24 cellular contexts compared by ENCODE assay signal in the genomic region with DNA sequence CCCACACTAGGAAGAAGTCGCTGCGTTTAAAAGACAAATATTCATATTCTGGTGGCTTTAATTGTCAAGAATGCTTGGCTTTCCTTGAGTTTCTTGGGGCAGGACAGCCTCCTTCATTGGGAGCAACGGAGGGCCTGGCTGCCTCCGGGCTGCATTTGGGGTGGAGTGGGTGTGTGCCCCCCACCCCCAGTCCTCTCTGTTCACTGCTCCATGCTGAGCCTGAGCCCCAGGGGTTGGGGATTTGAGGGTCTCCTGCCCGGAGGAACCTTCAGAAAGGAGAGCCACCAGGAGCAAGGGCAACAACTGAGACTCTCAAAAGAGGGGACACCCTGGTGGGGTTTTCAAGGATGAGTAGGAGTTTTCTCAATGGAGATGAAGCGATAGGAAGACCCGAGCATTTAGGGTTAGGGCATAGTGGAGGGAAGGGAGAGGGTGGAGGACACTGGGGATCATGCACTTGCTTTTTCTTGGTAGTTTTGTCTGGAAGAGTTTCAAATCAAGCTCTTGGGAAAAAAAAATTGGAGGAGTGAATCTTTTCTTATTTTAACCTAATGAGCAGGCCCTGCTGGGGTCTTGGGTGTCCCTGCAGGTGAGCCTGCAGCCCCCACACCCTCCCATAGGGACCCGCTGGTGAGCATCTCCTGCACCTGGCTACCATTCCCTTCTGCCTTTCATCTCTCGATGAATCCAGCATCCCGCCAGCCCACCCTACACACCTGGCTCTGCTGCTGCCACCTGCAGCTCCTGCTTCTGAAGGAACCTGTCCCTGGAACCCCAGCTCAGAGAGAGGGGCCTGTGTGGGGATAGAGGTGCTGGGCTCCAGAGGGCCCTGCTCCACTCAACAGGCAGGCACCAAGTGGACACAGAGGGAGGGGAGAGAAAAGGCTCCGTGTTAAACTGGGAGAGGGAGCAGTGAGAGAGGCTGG. TPM values are rescaled to one million over a fixed set of nuclear protein-coding genes. Genes with fewer than 3 reads are reported as not detected.
"Had no signal": no experiment of that assay in that cellular context is flagged by ENCODE, and none has a peak within 500 bp of the region (broad histone marks: within the 10 kb centered on the region; RNA-seq: fewer than 3 reads in every experiment).

No MANE protein-coding gene starts in this region.

- FAIRE-seq: endometrium had no signal

- H3K27ac ChIP-seq: brain microvascular endothelial cell, colonic mucosa, left lung, stomach had no signal

- H3K9me3 Mint-ChIP-seq: activated B cell treated with CpG ODN at 0.5 μM for 24 hours; activated CD4-positive, alpha-beta memory T cell treated with anti-CD3 and anti-CD28 coated beads, Interleukin-2, amount 10 ng/mL, durations not matched to agents 7 days and 5 days; activated naive CD8-positive, alpha-beta T cell treated with anti-CD3 and anti-CD28 coated beads, Interleukin-2, amount 50 U/mL, for 24 hours; activated T-helper 2 cell treated with anti-CD3 and anti-CD28 coated beads, Interferon-gamma antibody, Interleukin-2, Interleukin-4, amounts not matched to agents 10 μg/mL and 5 μg/mL and 100 μg/mL, durations not matched to agents 14 hours and 24 hours and 36 hours; neural crest cell had no signal

- H3K4me1 Mint-ChIP-seq: activated B cell treated with CpG ODN at 0.5 μM for 24 hours; activated CD4-positive, alpha-beta memory T cell treated with anti-CD3 and anti-CD28 coated beads, Interleukin-2, amount 10 ng/mL, durations not matched to agents 7 days and 5 days; activated naive CD8-positive, alpha-beta T cell treated with anti-CD3 and anti-CD28 coated beads, Interleukin-2, amount 50 U/mL, for 24 hours had no signal

- ATAC-seq: activated naive CD8-positive, alpha-beta T cell treated with anti-CD3 and anti-CD28 coated beads, Interleukin-2, amount 50 U/mL, for 24 hours; left lung; sciatic nerve had no signal

- H3K27ac Mint-ChIP-seq: activated B cell treated with CpG ODN at 0.5 μM for 24 hours; activated CD4-positive, alpha-beta memory T cell treated with anti-CD3 and anti-CD28 coated beads, Interleukin-2, amount 10 ng/mL, durations not matched to agents 7 days and 5 days; activated naive CD8-positive, alpha-beta T cell treated with anti-CD3 and anti-CD28 coated beads, Interleukin-2, amount 50 U/mL, for 24 hours; activated T-helper 2 cell treated with anti-CD3 and anti-CD28 coated beads, Interferon-gamma antibody, Interleukin-2, Interleukin-4, amounts not matched to agents 10 μg/mL and 5 μg/mL and 100 μg/mL, durations not matched to agents 14 hours and 24 hours and 36 hours had no signal

- H3K4me3 ChIP-seq: colonic mucosa, left lung, smooth muscle cell, stomach had no signal

- H3K9me3 ChIP-seq: colonic mucosa, left lung, stomach had no signal

- H3K36me3 ChIP-seq: brain microvascular endothelial cell, colonic mucosa, left lung, stomach had no signal

- DNase-seq: activated B cell treated with CpG ODN at 0.5 μM for 24 hours; activated CD4-positive, alpha-beta memory T cell treated with anti-CD3 and anti-CD28 coated beads, Interleukin-2, amount 10 ng/mL, durations not matched to agents 7 days and 5 days; activated CD4-positive, alpha-beta T cell treated with anti-CD3 and anti-CD28 coated beads for 48 hours; activated naive CD4-positive, alpha-beta T cell treated with Interleukin-2 at 50 U/mL for 16 hours; activated naive CD8-positive, alpha-beta T cell treated with anti-CD3 and anti-CD28 coated beads, Interleukin-2, amount 50 U/mL, for 24 hours; activated T-cell treated with anti-CD3 and anti-CD28 coated beads, Interleukin-2, amount 50 U/mL, for 1 hour; central memory CD4-positive, alpha-beta T cell; colonic mucosa; foreskin melanocyte; stimulated activated CD4-positive, alpha-beta T cell treated with anti-CD3 and anti-CD28 coated beads, Interleukin-4, amount 100 ng/mL, for 1 hour; stomach had no signal

- H3K4me1 ChIP-seq: colonic mucosa, left lung had no signal

- H3K4me3 Mint-ChIP-seq: activated B cell treated with CpG ODN at 0.5 μM for 24 hours; activated CD4-positive, alpha-beta memory T cell treated with anti-CD3 and anti-CD28 coated beads, Interleukin-2, amount 10 ng/mL, durations not matched to agents 7 days and 5 days; activated naive CD8-positive, alpha-beta T cell treated with anti-CD3 and anti-CD28 coated beads, Interleukin-2, amount 50 U/mL, for 24 hours; neural crest cell had no signal

- H3K4me2 ChIP-seq: smooth muscle cell had no signal

RNA-seq across cellular contexts. Expression of a gene that starts 4.1 kb away (rescaled TPM):
- total RNA-seq: activated B cell treated with CpG ODN at 0.5 μM for 24 hours; activated CD4-positive, alpha-beta memory T cell treated with anti-CD3 and anti-CD28 coated beads, Interleukin-2, amount 10 ng/mL, durations not matched to agents 7 days and 5 days; activated T-helper 2 cell treated with anti-CD3 and anti-CD28 coated beads, Interferon-gamma antibody, Interleukin-2, Interleukin-4, amounts not matched to agents 10 μg/mL and 5 μg/mL and 100 μg/mL, durations not matched to agents 14 hours and 24 hours and 36 hours; kidney epithelial cell; left lung; myocyte; neural crest cell; osteocyte; pulmonary artery endothelial cell; smooth muscle cell; T-helper 2 cell treated with Interferon-gamma antibody and Interleukin-4, amounts not matched to agents 100 ng/mL and 5 ng/mL, for 36 hours had no signal
- polyA plus RNA-seq: smooth muscle cell had no signal

RNA-seq across cellular contexts. Expression of a gene that starts 19.7 kb away (rescaled TPM):
- total RNA-seq: activated B cell treated with CpG ODN at 0.5 μM for 24 hours; activated CD4-positive, alpha-beta memory T cell treated with anti-CD3 and anti-CD28 coated beads, Interleukin-2, amount 10 ng/mL, durations not matched to agents 7 days and 5 days; activated T-helper 2 cell treated with anti-CD3 and anti-CD28 coated beads, Interferon-gamma antibody, Interleukin-2, Interleukin-4, amounts not matched to agents 10 μg/mL and 5 μg/mL and 100 μg/mL, durations not matched to agents 14 hours and 24 hours and 36 hours; kidney epithelial cell; left lung; myocyte; neural crest cell; osteocyte; pulmonary artery endothelial cell; sciatic nerve; smooth muscle cell; stomach; T-helper 2 cell treated with Interferon-gamma antibody and Interleukin-4, amounts not matched to agents 100 ng/mL and 5 ng/mL, for 36 hours; temporal lobe had no signal
- polyA plus RNA-seq: smooth muscle cell, stomach had no signal
